In genomic region chr22:36977401-36977861, GRCh38 we compare ENCODE assay signal across 8 cellular contexts. TPM values are rescaled to one million over a fixed set of nuclear protein-coding genes. Genes with fewer than 3 reads are reported as not detected.
DNase-seq lines count a peak whose midpoint lies in the region; ATAC-seq and TF ChIP-seq lines count a peak whose summit lies in the region.

No MANE protein-coding gene starts in this region.

- DNase-seq in Panc1 (ENCODE audit: low read depth, low spot score) = peak; percentile 7
- peak; percentile 69 for DNase-seq in activated effector memory CD4-positive, alpha-beta T cell treated with Interleukin-2 at 50 U/mL for 16 hours
- DNase-seq in cardiac muscle cell (ENCODE audit: low read depth in 1 of 2, low spot score in 1 of 2) = peak; percentile 45 to 82
- peak; percentile 2 for DNase-seq in renal cortical epithelial cell (ENCODE audit: low read depth)
- DNase-seq in uterus = peak; percentile 37 to 47

- TF ChIP-seq CTCF in Panc1 (IDR thresholded peaks at IDR 0.05) = no peak
- TF ChIP-seq CTCF in cardiac muscle cell (IDR thresholded peaks at IDR 0.05; ENCODE audit: low read depth, low read length) = peak; percentile 53
- no peak for TF ChIP-seq CTCF in uterus (IDR thresholded peaks at IDR 0.05)

- TF ChIP-seq POLR2A in uterus (IDR thresholded peaks at IDR 0.05) = no peak

- H3K4me1 ChIP-seq in BLaER1 (peaks cover 24% of the 10 kb centered on the region), Panc1 (ENCODE audit: control insufficient read depth, insufficient read depth, low read length) (no peaks in the 10 kb centered on the region), cardiac muscle cell (ENCODE audit: low read depth) (no peaks in the 10 kb centered on the region), uterus (no peaks in the 10 kb centered on the region)

- peak overlapping the region; percentile 89 for H3K4me2 ChIP-seq in BLaER1

- H3K36me3 ChIP-seq in BLaER1 (no peaks in the 10 kb centered on the region), Panc1 (ENCODE audit: control insufficient read depth, insufficient read depth, low read length) (no peaks in the 10 kb centered on the region), cardiac muscle cell (no peaks in the 10 kb centered on the region), uterus (no peaks in the 10 kb centered on the region)

- no TSS peak for BruUV-seq in Panc1 (replicated peaks; lab: Mats Ljungman, UMichigan)

- H3K27ac ChIP-seq in BLaER1 (peak overlapping the region; percentile 33; the same call in 1 of the 2 replicates), Panc1 (ENCODE audit: low read length) (peak overlapping the region; percentile 1; the same call in 1 of the 2 replicates), cardiac muscle cell (no peak overlapping the region), uterus (peak overlapping the region in 1 of 2 donors; percentile 48)

- CTCF ChIA-PET in Panc1 (lab: Charles Lee) = interaction anchor here (0.6 to 1.7 kb wide), 7 partner anchors 9 to 141 kb away, joined by 3 to 8 read pairs (median 4); partner anchors contain the start of genes KCTD17 and NCF4

- intact Hi-C loops in Panc1 (cut with micrococcal nuclease; ENCODE audit: unreplicated experiment) (loop anchor here (5.0 kb wide), 2 partner anchors 125 to 195 kb away; no protein-coding TSS in a partner anchor), uterus (cut with DNase I; ENCODE audit: low total_unique reads) (loop anchor here (10.0 kb wide), 1 partner anchor 193 kb away; no protein-coding TSS in a partner anchor)

- H3K9ac ChIP-seq in BLaER1 = peak overlapping the region; percentile 41; the same call in 1 of the 2 replicates

- no peaks in the 10 kb centered on the region for H3K27me3 ChIP-seq in BLaER1
- H3K27me3 ChIP-seq in Panc1 (ENCODE audit: control insufficient read depth, insufficient read depth, low read length) = no peaks in the 10 kb centered on the region
- H3K27me3 ChIP-seq in cardiac muscle cell = no peaks in the 10 kb centered on the region
- H3K27me3 ChIP-seq in uterus = no peaks in the 10 kb centered on the region

- in situ Hi-C loops in Panc1 (cut with HindIII; ENCODE audit: low pct_unique_long_range_greater_than_20kb, low sequenced_read_pairs) = no loop called here

- no peaks in the 10 kb centered on the region for H4K20me1 ChIP-seq in BLaER1

- H3K9me3 ChIP-seq in BLaER1 = no peaks in the 10 kb centered on the region
- H3K9me3 ChIP-seq in Panc1 (ENCODE audit: control insufficient read depth, insufficient read depth, low read depth, low read length) = no peaks in the 10 kb centered on the region
- no peaks in the 10 kb centered on the region for H3K9me3 ChIP-seq in cardiac muscle cell (ENCODE audit: low read depth)
- H3K9me3 ChIP-seq in uterus = no peaks in the 10 kb centered on the region

- POLR2A ChIA-PET in Panc1 (lab: Charles Lee) = no interaction called here

- ATAC-seq in GM21367 (IDR thresholded peaks at IDR 0.05; ENCODE audit: unreplicated experiment) = peak; percentile 51
- peak; percentile 80 for ATAC-seq in Panc1
- no peak for ATAC-seq in HG03280 (IDR thresholded peaks at IDR 0.05; ENCODE audit: unreplicated experiment)

- peak overlapping the region; percentile 59 for H3K4me3 ChIP-seq in BLaER1
- peak overlapping the region; percentile 34 to 57 for H3K4me3 ChIP-seq in Panc1 (ENCODE audit: low read depth in 2 of 2, low read length in 2 of 2)
- peak overlapping the region; percentile 23 for H3K4me3 ChIP-seq in cardiac muscle cell
- peak overlapping the region; percentile 25 to 34 for H3K4me3 ChIP-seq in uterus

RNA-seq across cellular contexts. Expression of gene TST, which starts 41.8 kb away (rescaled TPM):
- total RNA-seq in Panc1 (2021; ENCODE audit: unreplicated experiment) = 15.9 TPM
- 19.5 TPM for polyA plus RNA-seq in Panc1 (2012; ENCODE audit: insufficient read length)
- 63.8 and 78.0 TPM in 2 replicates for total RNA-seq in cardiac muscle cell
- polyA plus RNA-seq in cardiac muscle cell = 34.8 and 36.2 TPM in 2 replicates
- 39.2 and 81.8 TPM in 2 replicates for total RNA-seq in renal cortical epithelial cell
- 10 to 100 TPM; 19.6 to 36.8 (median 25.1) TPM for total RNA-seq in uterus

RNA-seq across cellular contexts. Expression of gene MPST, which starts 42.1 kb away (rescaled TPM):
- total RNA-seq in Panc1 (2021; ENCODE audit: unreplicated experiment) = 31.4 TPM
- polyA plus RNA-seq in Panc1 (2012; ENCODE audit: insufficient read length) = 52.1 TPM
- total RNA-seq in cardiac muscle cell = 152 and 155 TPM in 2 replicates
- polyA plus RNA-seq in cardiac muscle cell = 86.0 and 135 TPM in 2 replicates
- 75.5 and 129 TPM in 2 replicates for total RNA-seq in renal cortical epithelial cell
- 100 to 1,000 TPM in 2 of 4 donors, 10 to 100 TPM in 2; 37.1 to 152 (median 84.1) TPM for total RNA-seq in uterus

Comparison
In these comparisons a context has a peak if more than half of its experiments do, and no peak if none do; other contexts are left out.
1. DNase-seq: peak in every context shown above with its lines; median percentile 69 in activated effector memory CD4-positive, alpha-beta T cell treated with Interleukin-2 at 50 U/mL for 16 hours; 64 in cardiac muscle cell; 42 in uterus; 7 in Panc1; 2 in renal cortical epithelial cell.